Comparison of ENCODE assay signal across 1 cellular context in the genomic region with DNA sequence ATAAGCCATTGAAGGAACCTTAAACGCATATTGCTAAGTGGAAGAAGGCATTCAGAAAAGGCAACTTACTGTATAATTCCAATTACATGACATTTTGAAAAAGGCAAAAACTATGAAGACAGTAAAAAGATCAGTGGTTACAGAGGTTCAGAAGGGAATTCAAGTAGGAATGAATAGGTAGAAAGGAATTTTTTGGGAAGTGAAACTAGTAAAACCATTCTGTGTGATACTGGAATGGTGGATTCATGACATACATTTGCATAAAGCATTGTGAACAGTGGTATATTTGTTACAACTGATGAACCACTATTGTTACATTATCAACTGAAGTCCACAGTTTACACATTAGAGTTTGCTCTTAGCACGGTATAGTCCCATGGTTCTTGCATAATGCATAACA.
TF ChIP-seq lines count a peak whose summit lies in the region.

No MANE protein-coding gene starts in this region.

TF ChIP-seq in GM12878, 131 proteins besides CTCF, POLR2A, EP300 and RAD21 (continued from another document):
- TF ChIP-seq, protein P1, sequence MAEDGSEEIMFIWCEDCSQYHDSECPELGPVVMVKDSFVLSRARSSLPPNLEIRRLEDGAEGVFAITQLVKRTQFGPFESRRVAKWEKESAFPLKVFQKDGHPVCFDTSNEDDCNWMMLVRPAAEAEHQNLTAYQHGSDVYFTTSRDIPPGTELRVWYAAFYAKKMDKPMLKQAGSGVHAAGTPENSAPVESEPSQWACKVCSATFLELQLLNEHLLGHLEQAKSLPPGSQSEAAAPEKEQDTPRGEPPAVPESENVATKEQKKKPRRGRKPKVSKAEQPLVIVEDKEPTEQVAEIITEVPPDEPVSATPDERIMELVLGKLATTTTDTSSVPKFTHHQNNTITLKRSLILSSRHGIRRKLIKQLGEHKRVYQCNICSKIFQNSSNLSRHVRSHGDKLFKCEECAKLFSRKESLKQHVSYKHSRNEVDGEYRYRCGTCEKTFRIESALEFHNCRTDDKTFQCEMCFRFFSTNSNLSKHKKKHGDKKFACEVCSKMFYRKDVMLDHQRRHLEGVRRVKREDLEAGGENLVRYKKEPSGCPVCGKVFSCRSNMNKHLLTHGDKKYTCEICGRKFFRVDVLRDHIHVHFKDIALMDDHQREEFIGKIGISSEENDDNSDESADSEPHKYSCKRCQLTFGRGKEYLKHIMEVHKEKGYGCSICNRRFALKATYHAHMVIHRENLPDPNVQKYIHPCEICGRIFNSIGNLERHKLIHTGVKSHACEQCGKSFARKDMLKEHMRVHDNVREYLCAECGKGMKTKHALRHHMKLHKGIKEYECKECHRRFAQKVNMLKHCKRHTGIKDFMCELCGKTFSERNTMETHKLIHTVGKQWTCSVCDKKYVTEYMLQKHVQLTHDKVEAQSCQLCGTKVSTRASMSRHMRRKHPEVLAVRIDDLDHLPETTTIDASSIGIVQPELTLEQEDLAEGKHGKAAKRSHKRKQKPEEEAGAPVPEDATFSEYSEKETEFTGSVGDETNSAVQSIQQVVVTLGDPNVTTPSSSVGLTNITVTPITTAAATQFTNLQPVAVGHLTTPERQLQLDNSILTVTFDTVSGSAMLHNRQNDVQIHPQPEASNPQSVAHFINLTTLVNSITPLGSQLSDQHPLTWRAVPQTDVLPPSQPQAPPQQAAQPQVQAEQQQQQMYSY (CRISPR knock-in tag; IDR thresholded peaks at IDR 0.05): no peak
- TF ChIP-seq, protein P2, sequence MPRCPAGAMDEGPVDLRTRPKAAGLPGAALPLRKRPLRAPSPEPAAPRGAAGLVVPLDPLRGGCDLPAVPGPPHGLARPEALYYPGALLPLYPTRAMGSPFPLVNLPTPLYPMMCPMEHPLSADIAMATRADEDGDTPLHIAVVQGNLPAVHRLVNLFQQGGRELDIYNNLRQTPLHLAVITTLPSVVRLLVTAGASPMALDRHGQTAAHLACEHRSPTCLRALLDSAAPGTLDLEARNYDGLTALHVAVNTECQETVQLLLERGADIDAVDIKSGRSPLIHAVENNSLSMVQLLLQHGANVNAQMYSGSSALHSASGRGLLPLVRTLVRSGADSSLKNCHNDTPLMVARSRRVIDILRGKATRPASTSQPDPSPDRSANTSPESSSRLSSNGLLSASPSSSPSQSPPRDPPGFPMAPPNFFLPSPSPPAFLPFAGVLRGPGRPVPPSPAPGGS (IDR thresholded peaks at IDR 0.05; ENCODE audit: borderline replicate concordance, insufficient read depth, low read depth, low read length, poor library complexity, severe bottlenecking): no peak
- no peak for TF ChIP-seq EZH2 (IDR thresholded peaks at IDR 0.05; ENCODE audit: borderline replicate concordance, control insufficient read depth, low read depth, low read length)
- peak; percentile 14; the same call in 1 of the 2 replicates for TF ChIP-seq SPI1 (IDR thresholded peaks at IDR 0.05; ENCODE audit: borderline replicate concordance, insufficient read depth, low read depth, low read length)
